ENCODE assay signal across 19 cellular contexts in genomic region chr4:78480286-78480685, GRCh38.
"Had no signal": no experiment of that assay in that cellular context is flagged by ENCODE, and none has a peak within 500 bp of the region (broad histone marks: within the 10 kb centered on the region; RNA-seq: fewer than 3 reads in every experiment).

No MANE protein-coding gene starts in this region.

- H3K27me3 Mint-ChIP-seq: dendritic cell treated with granulocyte-macrophage colony-stimulating factor and Interleukin-4, amounts not matched to agents 40 ng/mL and 50 ng/mL, for 4 days had no signal

- H3K4me3 Mint-ChIP-seq: activated CD4-positive, alpha-beta memory T cell treated with anti-CD3 and anti-CD28 coated beads for 36 hours; activated CD4-positive, alpha-beta T cell treated with anti-CD3 and anti-CD28 coated beads for 36 hours; activated naive CD4-positive, alpha-beta T cell treated with anti-CD3 and anti-CD28 coated beads, Interleukin-2, amount 10 ng/mL, durations not matched to agents 7 days and 5 days; activated naive CD8-positive, alpha-beta T cell treated with anti-CD3 and anti-CD28 coated beads, Interleukin-2, amount 50 U/mL, for 24 hours; dendritic cell treated with granulocyte-macrophage colony-stimulating factor and Interleukin-4, amounts not matched to agents 40 ng/mL and 50 ng/mL, for 4 days; natural killer cell; stimulated activated memory B cell treated with anti-CD40 and anti-IgM and Interleukin-4, amounts not matched to agents 10 μg/mL and 1 μg/mL and 100 μg/mL, for 72 hours; T-helper 2 cell treated with Interferon-gamma antibody and Interleukin-4, amounts not matched to agents 5 μg/mL and 100 μg/mL, for 36 hours; WTC11 had no signal

- H3K4me1 ChIP-seq: ascending aorta, esophagus squamous epithelium, right lobe of liver, upper lobe of right lung had no signal

- H3K9me3 Mint-ChIP-seq: activated CD4-positive, alpha-beta memory T cell treated with anti-CD3 and anti-CD28 coated beads for 36 hours; activated naive CD4-positive, alpha-beta T cell treated with anti-CD3 and anti-CD28 coated beads, Interleukin-2, amount 10 ng/mL, durations not matched to agents 7 days and 5 days; activated naive CD8-positive, alpha-beta T cell treated with anti-CD3 and anti-CD28 coated beads, Interleukin-2, amount 50 U/mL, for 24 hours; dendritic cell treated with granulocyte-macrophage colony-stimulating factor and Interleukin-4, amounts not matched to agents 40 ng/mL and 50 ng/mL, for 4 days; natural killer cell; stimulated activated memory B cell treated with anti-CD40 and anti-IgM and Interleukin-4, amounts not matched to agents 10 μg/mL and 1 μg/mL and 100 μg/mL, for 72 hours; T-helper 2 cell treated with Interferon-gamma antibody and Interleukin-4, amounts not matched to agents 5 μg/mL and 100 μg/mL, for 36 hours; WTC11 had no signal

- H3K27me3 ChIP-seq: ascending aorta, esophagus squamous epithelium, ovary, right lobe of liver, upper lobe of right lung had no signal

- H3K27ac ChIP-seq: ascending aorta, esophagus squamous epithelium, ovary, right lobe of liver, thoracic aorta, upper lobe of right lung had no signal

- ATAC-seq: activated CD4-positive, alpha-beta T cell treated with anti-CD3 and anti-CD28 coated beads for 36 hours; activated naive CD8-positive, alpha-beta T cell treated with anti-CD3 and anti-CD28 coated beads, Interleukin-2, amount 50 U/mL, for 24 hours; left cardiac atrium; natural killer cell; right lobe of liver; stimulated activated memory B cell treated with anti-CD40 and anti-IgM and Interleukin-4, amounts not matched to agents 10 μg/mL and 1 μg/mL and 100 μg/mL, for 72 hours; upper lobe of right lung; WTC11 had no signal

- H3K4me1 Mint-ChIP-seq: activated CD4-positive, alpha-beta T cell treated with anti-CD3 and anti-CD28 coated beads for 36 hours; activated naive CD4-positive, alpha-beta T cell treated with anti-CD3 and anti-CD28 coated beads, Interleukin-2, amount 10 ng/mL, durations not matched to agents 7 days and 5 days; activated naive CD8-positive, alpha-beta T cell treated with anti-CD3 and anti-CD28 coated beads, Interleukin-2, amount 50 U/mL, for 24 hours; natural killer cell; stimulated activated memory B cell treated with anti-CD40 and anti-IgM and Interleukin-4, amounts not matched to agents 10 μg/mL and 1 μg/mL and 100 μg/mL, for 72 hours; WTC11 had no signal

- H3K36me3 Mint-ChIP-seq: activated CD4-positive, alpha-beta memory T cell treated with anti-CD3 and anti-CD28 coated beads for 36 hours; activated naive CD4-positive, alpha-beta T cell treated with anti-CD3 and anti-CD28 coated beads, Interleukin-2, amount 10 ng/mL, durations not matched to agents 7 days and 5 days; natural killer cell; stimulated activated memory B cell treated with anti-CD40 and anti-IgM and Interleukin-4, amounts not matched to agents 10 μg/mL and 1 μg/mL and 100 μg/mL, for 72 hours had no signal

- DNase-seq: activated CD4-positive, alpha-beta memory T cell treated with anti-CD3 and anti-CD28 coated beads for 36 hours; activated CD4-positive, alpha-beta T cell treated with anti-CD3 and anti-CD28 coated beads for 36 hours; activated naive CD4-positive, alpha-beta T cell treated with anti-CD3 and anti-CD28 coated beads, Interleukin-2, amount 10 ng/mL, durations not matched to agents 7 days and 5 days; activated naive CD8-positive, alpha-beta T cell treated with anti-CD3 and anti-CD28 coated beads, Interleukin-2, amount 50 U/mL, for 24 hours; activated T-cell treated with anti-CD3 and anti-CD28 coated beads, Interleukin-2, amount 50 U/mL, for 1 hour; effector CD8-positive, alpha-beta T cell; esophagus squamous epithelium; left cardiac atrium; natural killer cell; ovary; right lobe of liver; stimulated activated CD4-positive, alpha-beta T cell treated with anti-CD3 and anti-CD28 coated beads, Interleukin-4, amount 100 ng/mL, for 4 hours; upper lobe of right lung had no signal

- H3K4me3 ChIP-seq: ascending aorta, esophagus squamous epithelium, ovary, right lobe of liver, thoracic aorta, upper lobe of right lung had no signal

- H3K9me3 ChIP-seq: ascending aorta, esophagus squamous epithelium, ovary, right lobe of liver, thoracic aorta, upper lobe of right lung had no signal

- H3K36me3 ChIP-seq: ascending aorta, ovary, right lobe of liver, thoracic aorta, upper lobe of right lung had no signal
